16 cellular contexts compared by ENCODE assay signal in genomic region chr2:100870652-100871531, GRCh38. TPM values are rescaled to one million over a fixed set of nuclear protein-coding genes. Genes with fewer than 3 reads are reported as not detected.
DNase-seq lines count a peak whose midpoint lies in the region; ATAC-seq, FAIRE-seq and TF ChIP-seq lines count a peak whose summit lies in the region.
"Had no signal": no experiment of that assay in that cellular context is flagged by ENCODE, and none has a peak within 500 bp of the region (broad histone marks: within the 10 kb centered on the region; RNA-seq: fewer than 3 reads in every experiment).

No MANE protein-coding gene starts in this region.

- no peak overlapping the region for H3K27ac ChIP-seq in K562 (ENCODE audit: extremely low read depth, low read depth, low read length)
- peak overlapping the region; percentile 11 to 19 for H3K27ac ChIP-seq in liver (ENCODE audit: low read depth in 1 of 2, low read length in 2 of 2)
- H3K27ac ChIP-seq in left lung: no peak overlapping the region

- 0% methylated on average over 6 of the region's 6 CpGs for WGBS in K562 (ENCODE audit: insufficient coverage, low coverage, missing lambda C conversion rate)
- 73% methylated on average over 6 of the region's 6 CpGs for WGBS in liver

- no peak overlapping the region for H3K4me3 ChIP-seq in K562
- H3K4me3 ChIP-seq in liver (ENCODE audit: low read depth in 1 of 3, low read length in 3 of 3): no peak overlapping the region
- no peak overlapping the region for H3K4me3 ChIP-seq in left lung

- no peaks in the 10 kb centered on the region for H4K20me1 ChIP-seq in K562 (replicated peaks; ENCODE audit: control insufficient read depth, insufficient read depth, low read length)

- no peak overlapping the region for H2AFZ ChIP-seq in K562 (ENCODE audit: low read depth, low read length)

- FAIRE-seq in K562 (lab: Jason Lieb, UNC) (no peak), urothelium cell line (lab: Jason Lieb, UNC) (no peak)
- FAIRE-seq: D721Med, GM18507 had no signal

- CTCF ChIA-PET in K562 (lab: Yijun Ruan, JAX; ENCODE audit: low intra/inter-chr PET ratio): no interaction called here

- H3K4me2 ChIP-seq in K562 (ENCODE audit: insufficient read depth, low read length): no peak overlapping the region

- no peak overlapping the region for H3K9ac ChIP-seq in K562 (ENCODE audit: insufficient read depth in 1 of 2, low read depth in 2 of 2, low read length in 2 of 2)
- H3K9ac ChIP-seq in liver (ENCODE audit: low read depth in 1 of 2, low read length in 2 of 2): no peak overlapping the region

- ATAC-seq in K562 (no peak), GM19351 (IDR thresholded peaks at IDR 0.05; ENCODE audit: unreplicated experiment) (no peak), left lung (no peak)
- ATAC-seq: activated CD4-positive, CD25-positive, alpha-beta regulatory T cell treated with anti-CD3 and anti-CD28 coated beads, Interleukin-2, amount 50 U/mL, for 24 hours had no signal

- peaks cover 0 to 5% of the 10 kb centered on the region in 2 experiments; a peak in 2 of 5 replicates for H3K27me3 ChIP-seq in K562 (ENCODE audit: control insufficient read depth in 2 of 2, insufficient read depth in 2 of 2, low read length in 2 of 2)
- no peaks in the 10 kb centered on the region for H3K27me3 ChIP-seq in liver (ENCODE audit: control insufficient read depth in 4 of 4, insufficient read depth in 4 of 4, low read length in 3 of 4)
- no peaks in the 10 kb centered on the region for H3K27me3 ChIP-seq in left lung

- no peaks in the 10 kb centered on the region for H3K79me2 ChIP-seq in K562 (ENCODE audit: control insufficient read depth, insufficient read depth, low read length)

- H3K4me1 ChIP-seq in K562 (replicated peaks in 1 of 2; ENCODE audit: control insufficient read depth in 2 of 2, insufficient read depth in 2 of 2, low read length in 2 of 2) (no peaks in the 10 kb centered on the region), liver (ENCODE audit: control insufficient read depth in 4 of 4, insufficient read depth in 4 of 4, low read length in 3 of 4) (peaks cover 1 to 21% (median 15%) of the 10 kb centered on the region in 4 donors), left lung (no peaks in the 10 kb centered on the region)

- intact Hi-C loops in K562 (cut with micrococcal nuclease): no loop called here
- intact Hi-C loops in left lung (cut with DNase I): no loop called here

- TF ChIP-seq CTCF in LNCAP (IDR thresholded peaks at IDR 0.05): peak; percentile 38
- TF ChIP-seq CTCF in K562 (IDR thresholded peaks at IDR 0.05 in 2 of 3, conservative IDR thresholded peaks at IDR 0.05 in 1 of 3; ENCODE audit: insufficient read depth in 2 of 3, low read depth in 1 of 3, low read length in 3 of 3): peak in 1 of 3 experiments; percentile 22; a peak in 2 of 6 replicates
- TF ChIP-seq CTCF in liver (IDR thresholded peaks at IDR 0.05; ENCODE audit: low read depth, low read length, missing input control): no peak
- TF ChIP-seq CTCF in left lung (IDR thresholded peaks at IDR 0.05): no peak

- in situ Hi-C loops in K562 (cut with MboI): no loop called here

- no peak for TF ChIP-seq EP300 in K562 (IDR thresholded peaks at IDR 0.05; ENCODE audit: low read length)

- no TSS peak for BruUV-seq in K562 (replicated peaks; lab: Mats Ljungman, UMichigan)

- DNase-seq in EL: peak; percentile 25
- DNase-seq in K562 (ENCODE audit: extremely low read depth in 1 of 4, low spot score in 3 of 4): no peak
- no peak for DNase-seq in left lung
- DNase-seq in urothelium cell line (ENCODE audit: low spot score): no peak
- DNase-seq in NCI-H128 (lab: John Stamatoyannopoulos, UW; ENCODE audit: unreplicated experiment): no peak
- DNase-seq: activated T-cell treated with anti-CD3 and anti-CD28 coated beads, Interleukin-2, amount 50 U/mL, for 48 hours; anterior cingulate cortex; NCI-H2171; SHP77; stimulated activated CD4-positive, alpha-beta T cell treated with anti-CD3 and anti-CD28 coated beads, Interleukin-15, amount 100 ng/mL, for 24 hours had no signal

- peaks cover 6% of the 10 kb centered on the region; the same call in 1 of the 2 replicates for H3K9me3 ChIP-seq in K562 (replicated peaks; ENCODE audit: control insufficient read depth, insufficient read depth, low read depth, low read length)
- H3K9me3 ChIP-seq in liver (ENCODE audit: control insufficient read depth in 4 of 4, low read length in 3 of 4): no peaks in the 10 kb centered on the region
- peaks cover 0 to 7% of the 10 kb centered on the region in 2 donors for H3K9me3 ChIP-seq in left lung

- TF ChIP-seq RAD21 in K562 (CRISPR knock-in tag; conservative IDR thresholded peaks at IDR 0.05 in 1 of 2, IDR thresholded peaks at IDR 0.05 in 1 of 2) (no peak), liver (IDR thresholded peaks at IDR 0.05) (peak; percentile 55 to 67)

- H3K9me1 ChIP-seq in K562 (ENCODE audit: control insufficient read depth, insufficient read depth, low read length): no peaks in the 10 kb centered on the region

- no peak for TF ChIP-seq POLR2A in K562 (conservative IDR thresholded peaks at IDR 0.05)

- H3K36me3 ChIP-seq in K562 (ENCODE audit: control insufficient read depth, insufficient read depth, low read length) (no peaks in the 10 kb centered on the region), liver (ENCODE audit: control insufficient read depth in 4 of 4, insufficient read depth in 3 of 4, low read depth in 1 of 4, low read length in 3 of 4) (no peaks in the 10 kb centered on the region), left lung (no peaks in the 10 kb centered on the region)

- POLR2A ChIA-PET in K562 (lab: Yijun Ruan, JAX): interaction anchor here (1.3 kb wide), 1 partner anchor 16 kb away, joined by 6 read pairs; no protein-coding TSS in a partner anchor

TF ChIP-seq in K562, 482 proteins besides CTCF, POLR2A, EP300 and RAD21 (continues in another document):
- TF ChIP-seq MITF (IDR thresholded peaks at IDR 0.05): no peak

TF ChIP-seq in liver, 16 proteins besides CTCF, POLR2A, EP300 and RAD21 (continues in another document):
- no peak for TF ChIP-seq NR2F2 (IDR thresholded peaks at IDR 0.05)
- TF ChIP-seq ZBTB33 (IDR thresholded peaks at IDR 0.05): no peak
- no peak for TF ChIP-seq EGR1 (IDR thresholded peaks at IDR 0.05; ENCODE audit: low read depth in 2 of 2)
- peak; percentile 41 to 63 for TF ChIP-seq JUND (IDR thresholded peaks at IDR 0.05)
- peak; percentile 66 for TF ChIP-seq YY1 (IDR thresholded peaks at IDR 0.05)
- TF ChIP-seq MAX (IDR thresholded peaks at IDR 0.05): peak; percentile 79
- TF ChIP-seq HNF4A (conservative IDR thresholded peaks at IDR 0.05): peak; percentile 97
- peak; percentile 93 for TF ChIP-seq HNF4G (IDR thresholded peaks at IDR 0.05)

RNA-seq across cellular contexts. Expression of gene NPAS2, which starts 51.0 kb away (rescaled TPM):
- 0.58 TPM in 1 of 2 replicates, not detected in the other for total RNA-seq in K562 (2011; cell fraction: chromatin; rRNA removed; ENCODE audit: low replicate concordance)
- not detected in 2 replicates for total RNA-seq in K562 (2011; cell fraction: nucleolus; rRNA removed)
- not detected in 2 replicates for total RNA-seq in K562 (2011; cell fraction: nucleoplasm; rRNA removed)
- total RNA-seq in K562 (2014; rRNA removed) (not detected in 2 replicates), K562 (2014; rRNA removed; fragmentation: Illumina TruSeq; extraction: Trizol) (not detected in 2 replicates), K562 (2015; rRNA removed; fragmentation: Illumina TruSeq; extraction: Trizol) (not detected in 2 replicates), K562 (2021) (0.29 TPM in 1 of 2 replicates, not detected in the other), liver (1 to 10 TPM in 1 of 2 donors, under 1 TPM in 1; 0.33 to 8.0 TPM), left lung (10 to 100 TPM; 18.8 to 22.7 TPM)
- polyA plus RNA-seq in K562 (2011; rRNA removed) (0.06 TPM in 1 of 2 replicates, not detected in the other), K562 (2014; fragmentation: Illumina TruSeq; extraction: Trizol) (0.07 TPM in 1 of 2 replicates, not detected in the other), K562 (2014; fragmentation: Nextera tagmentation; extraction: Ambion mirVana) (under 1 TPM in 1 of 2 experiments, not detected in 1; 0.06 TPM), K562 (2014; rRNA removed) (not detected in 2 replicates), liver (10 to 100 TPM in 1 of 2 donors, 1 to 10 TPM in 1; 5.2 to 24.3 TPM)
- 0.04 and 0.15 TPM in 2 replicates for polyA plus RNA-seq in K562 (2011; cell fraction: cytosol; rRNA removed)
- 0.16 TPM in 1 of 2 replicates, not detected in the other for polyA plus RNA-seq in K562 (2011; cell fraction: nucleus; rRNA removed)
- 0.08 and 1.1 TPM in 2 replicates for polyA plus RNA-seq in K562 (2012)
- polyA minus RNA-seq in K562 (2011; rRNA and poly(A)+ RNA removed): not detected in 2 replicates
- polyA minus RNA-seq in K562 (2011; cell fraction: cytosol; rRNA and poly(A)+ RNA removed): not detected in 2 replicates
- not detected in 2 replicates for polyA minus RNA-seq in K562 (2011; cell fraction: nucleus; rRNA and poly(A)+ RNA removed)

Comparison
In these comparisons a context has a peak if more than half of its experiments do, and no peak if none do; other contexts are left out.
1. H3K27ac ChIP-seq: peak in liver (2 of 2); none in K562 (single experiment) and left lung (0 of 2).